8 cellular contexts compared by ENCODE assay signal in the genomic region with DNA sequence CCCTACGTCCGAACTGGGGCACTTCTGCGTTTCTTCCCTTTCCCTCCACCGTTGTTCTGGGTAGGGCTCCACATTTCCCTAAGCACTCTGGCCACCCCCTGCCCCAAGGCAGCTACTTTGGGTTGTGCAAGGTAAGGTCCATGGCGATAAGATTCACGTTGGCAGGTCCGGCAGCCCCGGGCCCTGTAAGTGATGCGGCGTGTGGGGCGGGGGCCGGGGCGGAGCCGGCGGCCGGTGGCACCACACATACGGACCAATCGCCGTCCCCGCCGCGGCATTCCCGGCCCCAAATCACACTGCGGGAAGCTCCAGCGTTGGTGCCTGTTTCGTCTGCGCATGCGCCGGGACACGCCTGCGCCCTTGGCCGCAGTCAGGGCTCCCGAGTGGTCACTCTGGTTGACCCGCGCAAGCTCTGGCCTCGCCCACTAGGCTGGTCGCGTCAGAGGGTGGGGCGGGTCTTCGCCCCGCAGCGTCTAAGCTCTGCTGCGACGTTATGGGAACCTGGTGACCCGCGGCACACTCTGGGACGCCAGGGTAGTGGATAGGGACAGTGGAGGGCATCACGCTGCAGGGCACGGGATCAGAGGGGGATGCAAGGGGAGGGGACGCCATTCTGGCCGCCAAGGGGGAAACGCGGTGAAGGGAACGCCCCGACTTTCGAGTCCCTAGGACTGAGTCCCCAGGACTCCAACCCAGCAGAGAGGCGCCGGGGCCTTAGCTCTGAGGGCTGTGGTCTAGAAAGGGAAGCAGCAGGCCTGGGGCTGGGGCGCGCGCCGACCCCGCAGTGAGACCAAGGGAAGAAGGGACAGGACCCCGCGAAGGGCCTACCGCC. TPM values are rescaled to one million over a fixed set of nuclear protein-coding genes. Genes with fewer than 3 reads are reported as not detected.
DNase-seq lines count a peak whose midpoint lies in the region; ATAC-seq, FAIRE-seq and TF ChIP-seq lines count a peak whose summit lies in the region.

No MANE protein-coding gene starts in this region.

- no peaks in the 10 kb centered on the region for H3K27me3 Mint-ChIP-seq in chondrocyte (ENCODE audit: low read depth)

- no peaks in the 10 kb centered on the region for H3K9me3 Mint-ChIP-seq in chondrocyte (ENCODE audit: low read depth)

- peak; percentile 52 for ATAC-seq in HG02884 (IDR thresholded peaks at IDR 0.05; ENCODE audit: unreplicated experiment)

- H3K27ac Mint-ChIP-seq in chondrocyte (ENCODE audit: unreplicated experiment), result peak overlapping the region; percentile 98

- peak; percentile 43; the same call in 1 of the 2 replicates for TF ChIP-seq POLR2A in GM12892 (IDR thresholded peaks at IDR 0.05; ENCODE audit: low read depth, low read length)

- peaks cover 10% of the 10 kb centered on the region for H3K36me3 Mint-ChIP-seq in chondrocyte (ENCODE audit: low read depth)

- peak; percentile 80 for FAIRE-seq in GM12892 (lab: Jason Lieb, UNC)

- TF ChIP-seq CTCF in chondrocyte (IDR thresholded peaks at IDR 0.05), result no peak

- peaks cover 18% of the 10 kb centered on the region for H3K4me1 Mint-ChIP-seq in chondrocyte (ENCODE audit: low read depth)

- peak overlapping the region; percentile 96 for H3K4me3 Mint-ChIP-seq in chondrocyte (ENCODE audit: unreplicated experiment)

- peak overlapping the region; percentile 10 to 96 (median 88) for H3K27ac ChIP-seq in skin epidermis

- H3K4me3 ChIP-seq in skin epidermis, result peak overlapping the region; percentile 50 to 82 (median 53)

- DNase-seq in A172 (ENCODE audit: low spot score), result peak; percentile 96
- peak; percentile 75 for DNase-seq in GM12892 (ENCODE audit: insufficient read length)
- DNase-seq in NCI-H146 treated with DMSO at 0.1 percent for 48 hours (lab: John Stamatoyannopoulos, UW; ENCODE audit: unreplicated experiment), result peak; percentile 95
- peak; percentile 91 for DNase-seq in T1000 (lab: John Stamatoyannopoulos, UW)
- DNase-seq in chondrocyte (ENCODE audit: low spot score), result peak; percentile 98
- peak; percentile 99 for DNase-seq in islet precursor cell

RNA-seq across cellular contexts. Expression of a gene that starts 1.6 kb away (rescaled TPM):
- total RNA-seq in A172 (2014; rRNA removed; shearing (Covaris generic)), result 55.3 and 84.2 TPM in 2 replicates
- 17.8 TPM for polyA plus RNA-seq in GM12892 (2012; ENCODE audit: missing spikeins)
- total RNA-seq in chondrocyte, result 72.6 to 95.5 TPM (median 74.6 TPM) in 3 replicates

RNA-seq across cellular contexts. Expression of a gene that starts 12.9 kb away (rescaled TPM):
- total RNA-seq in A172 (2014; rRNA removed; shearing (Covaris generic)), result 151 and 340 TPM in 2 replicates
- 82.0 TPM for polyA plus RNA-seq in GM12892 (2012; ENCODE audit: missing spikeins)
- 202 to 315 TPM (median 297 TPM) in 3 replicates for total RNA-seq in chondrocyte

RNA-seq across cellular contexts. Expression of a gene that starts 22.5 kb away (rescaled TPM):
- 131 and 139 TPM in 2 replicates for total RNA-seq in A172 (2014; rRNA removed; shearing (Covaris generic))
- polyA plus RNA-seq in GM12892 (2012; ENCODE audit: missing spikeins), result 76.2 TPM
- total RNA-seq in chondrocyte, result 12.6 to 27.1 TPM (median 13.2 TPM) in 3 replicates

RNA-seq across cellular contexts. Expression of a gene that starts 22.8 kb away (rescaled TPM):
- total RNA-seq in A172 (2014; rRNA removed; shearing (Covaris generic)), result 78.1 and 115 TPM in 2 replicates
- polyA plus RNA-seq in GM12892 (2012; ENCODE audit: missing spikeins), result 285 TPM
- 103 to 133 TPM (median 106 TPM) in 3 replicates for total RNA-seq in chondrocyte

Comparison
In these comparisons a context has a peak if more than half of its experiments do, and no peak if none do; other contexts are left out.
1. Peak in every context shown above with its lines: DNase-seq, ATAC-seq, H3K4me3 ChIP-seq and H3K27ac ChIP-seq.